In genomic region chr3:47412842-47413520, GRCh38 we compare ENCODE assay signal across 14 cellular contexts. TPM values are rescaled to one million over a fixed set of nuclear protein-coding genes. Genes with fewer than 3 reads are reported as not detected.
DNase-seq lines count a peak whose midpoint lies in the region; ATAC-seq and TF ChIP-seq lines count a peak whose summit lies in the region.
"Had no signal": no experiment of that assay in that cellular context is flagged by ENCODE, and none has a peak within 500 bp of the region (broad histone marks: within the 10 kb centered on the region; RNA-seq: fewer than 3 reads in every experiment).

No MANE protein-coding gene starts in this region.

- intact Hi-C loops in posterior vena cava (cut with DNase I), result no loop called here

- H3K36me3 Mint-ChIP-seq in activated T-cell treated with anti-CD3 and anti-CD28 coated beads, Interleukin-2, amount 50 U/mL, for 24 hours (ENCODE audit: low read depth), result peaks cover 82% of the 10 kb centered on the region
- peaks cover 22% of the 10 kb centered on the region for H3K36me3 Mint-ChIP-seq in activated T-cell treated with anti-CD3 and anti-CD28 coated beads, Interleukin-2, amount 50 U/mL, for 4 hours (ENCODE audit: insufficient read depth)
- H3K36me3 Mint-ChIP-seq in HFFc6 (ENCODE audit: low read depth), result peaks cover 12% of the 10 kb centered on the region; the same call in 1 of the 2 replicates

- no peak overlapping the region for H3K4me3 ChIP-seq in choroid plexus epithelial cell (ENCODE audit: low read depth, low read length)
- H3K4me3 ChIP-seq: upper lobe of left lung had no signal

- H3K27ac Mint-ChIP-seq in activated T-cell treated with anti-CD3 and anti-CD28 coated beads, Interleukin-2, amount 50 U/mL, for 24 hours, result peak overlapping the region; percentile 10
- no peak overlapping the region for H3K27ac Mint-ChIP-seq in HFFc6

- no peaks in the 10 kb centered on the region for H3K9me3 Mint-ChIP-seq in activated T-cell treated with anti-CD3 and anti-CD28 coated beads, Interleukin-2, amount 50 U/mL, for 24 hours
- H3K9me3 Mint-ChIP-seq in activated T-cell treated with anti-CD3 and anti-CD28 coated beads, Interleukin-2, amount 50 U/mL, for 4 hours, result no peaks in the 10 kb centered on the region
- H3K9me3 Mint-ChIP-seq in HFFc6, result no peaks in the 10 kb centered on the region

- TF ChIP-seq CTCF in HFFc6 (IDR thresholded peaks at IDR 0.05) (peak; percentile 48), choroid plexus epithelial cell (conservative IDR thresholded peaks at IDR 0.05; ENCODE audit: low read depth, low read length) (peak; percentile 33)

- no peak for ATAC-seq in activated T-cell treated with anti-CD3 and anti-CD28 coated beads, Interleukin-2, amount 50 U/mL, for 4 hours
- no peak for ATAC-seq in GM19328 (IDR thresholded peaks at IDR 0.05; ENCODE audit: unreplicated experiment)
- ATAC-seq in HG03378 (IDR thresholded peaks at IDR 0.05; ENCODE audit: unreplicated experiment), result no peak
- ATAC-seq: SK-N-SH treated with all-trans-retinoic acid at 6 μM for 48 hours had no signal

- no peaks in the 10 kb centered on the region for H3K4me1 Mint-ChIP-seq in activated T-cell treated with anti-CD3 and anti-CD28 coated beads, Interleukin-2, amount 50 U/mL, for 24 hours (ENCODE audit: low read depth)
- no peaks in the 10 kb centered on the region for H3K4me1 Mint-ChIP-seq in activated T-cell treated with anti-CD3 and anti-CD28 coated beads, Interleukin-2, amount 50 U/mL, for 4 hours (ENCODE audit: low read depth)
- no peaks in the 10 kb centered on the region for H3K4me1 Mint-ChIP-seq in HFFc6 (ENCODE audit: low read depth)

- no peak overlapping the region for H3K4me3 Mint-ChIP-seq in activated T-cell treated with anti-CD3 and anti-CD28 coated beads, Interleukin-2, amount 50 U/mL, for 24 hours
- H3K4me3 Mint-ChIP-seq in activated T-cell treated with anti-CD3 and anti-CD28 coated beads, Interleukin-2, amount 50 U/mL, for 4 hours, result no peak overlapping the region
- no peak overlapping the region for H3K4me3 Mint-ChIP-seq in HFFc6

- H3K27me3 Mint-ChIP-seq in activated T-cell treated with anti-CD3 and anti-CD28 coated beads, Interleukin-2, amount 50 U/mL, for 24 hours, result no peaks in the 10 kb centered on the region
- H3K27me3 Mint-ChIP-seq in activated T-cell treated with anti-CD3 and anti-CD28 coated beads, Interleukin-2, amount 50 U/mL, for 4 hours (ENCODE audit: low read depth), result no peaks in the 10 kb centered on the region
- peaks cover 14% of the 10 kb centered on the region for H3K27me3 Mint-ChIP-seq in HFFc6 (ENCODE audit: insufficient read depth)

- no peak for DNase-seq in activated T-cell treated with anti-CD3 and anti-CD28 coated beads, Interleukin-2, amount 50 U/mL, for 24 hours
- DNase-seq in activated T-cell treated with anti-CD3 and anti-CD28 coated beads, Interleukin-2, amount 50 U/mL, for 4 hours, result no peak
- DNase-seq in HFFc6, result no peak
- DNase-seq in choroid plexus epithelial cell (ENCODE audit: low read depth), result no peak
- DNase-seq in posterior vena cava (ENCODE audit: low spot score), result peak; percentile 76
- DNase-seq in NCI-H2171 treated with DMSO at 0.1 percent for 48 hours (lab: John Stamatoyannopoulos, UW), result no peak
- DNase-seq: activated T-cell treated with anti-CD3 and anti-CD28 coated beads for 4 hours, DMS79, mesendoderm, WERI-Rb-1 had no signal

RNA-seq across cellular contexts. Expression of gene PTPN23, which starts 32.2 kb away (rescaled TPM):
- 10 to 100 TPM; 34.9 to 44.8 (median 42.2) TPM for total RNA-seq in activated T-cell treated with anti-CD3 and anti-CD28 coated beads, Interleukin-2, amount 50 U/mL, for 4 hours
- total RNA-seq in HFFc6 (2021; fragmentation: NEBNext Ultra II Directional; extraction: Animal tissue kit (Norgen Biotek cat#: 25700)), result 10 to 100 TPM; 43.1 to 50.0 (median 48.6) TPM
- total RNA-seq in posterior vena cava, result 10 to 100 TPM; 30.8 to 32.4 TPM
